Comparison of ENCODE assay signal across 8 cellular contexts in the genomic region with DNA sequence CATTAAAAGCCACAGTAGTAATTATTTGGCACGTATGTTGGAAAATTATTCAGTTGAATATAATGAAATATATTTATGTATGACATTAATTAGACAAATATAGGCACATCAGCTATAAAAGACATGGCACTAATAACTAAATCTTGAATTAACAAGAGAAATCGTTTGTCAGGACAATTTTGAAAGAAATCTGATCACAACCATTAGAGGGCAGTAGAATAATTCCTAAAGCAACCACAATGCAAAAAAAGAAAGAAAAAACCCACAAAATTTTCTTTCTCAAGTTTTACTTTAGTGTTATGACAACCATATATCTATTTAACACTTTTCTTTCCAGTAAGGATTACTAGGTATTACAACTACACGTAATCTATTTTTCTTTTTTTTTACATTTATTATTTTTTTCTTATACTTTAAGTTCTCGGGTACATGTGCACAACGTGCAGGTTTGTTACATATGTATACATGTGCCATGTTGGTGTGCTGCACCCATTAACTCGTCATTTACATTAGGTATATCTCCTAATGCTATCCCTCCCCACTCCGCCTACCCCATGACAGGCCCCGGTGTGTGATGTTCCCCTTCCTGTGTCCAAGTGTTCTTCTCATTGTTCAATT.
A peak's percentile ranks its signal among the peaks of the same experiment; 100 is the strongest.
DNase-seq lines count a peak whose midpoint lies in the region; ATAC-seq and TF ChIP-seq lines count a peak whose summit lies in the region.
"Not testable (repeated sequence)": the region's sequence is repeated elsewhere in the genome, so short reads cannot be mapped to it uniquely, and the experiment has no call there.

No MANE protein-coding gene starts in this region.

- not testable (repeated sequence) for H3K9me3 Mint-ChIP-seq in CD4-positive, alpha-beta T cell

- not testable (repeated sequence) for BruUV-seq in Panc1 (replicated peaks; lab: Mats Ljungman, UMichigan)

- 57 to 61% (median 60%) methylated on average over 8 of the region's 8 CpGs for WGBS in spleen, 5 donors

- not testable (repeated sequence) for H3K27ac ChIP-seq in CD4-positive, alpha-beta T cell (ENCODE audit: low read depth, low read length); Panc1 (ENCODE audit: low read length); lower lobe of right lung; spleen

- H3K4me3 Mint-ChIP-seq in CD4-positive, alpha-beta T cell = not testable (repeated sequence)

- not testable (repeated sequence) for H3K27me3 ChIP-seq in CD4-positive, alpha-beta T cell (ENCODE audit: control insufficient read depth, insufficient read depth, low read length); Panc1 (ENCODE audit: control insufficient read depth, insufficient read depth, low read length); lower lobe of right lung (ENCODE audit: low read depth); spleen (replicated peaks in 1 of 7)

- ATAC-seq in CD4-positive, alpha-beta T cell (ENCODE audit: poor library complexity); Panc1; lower lobe of right lung: not testable (repeated sequence)

- H3K36me3 Mint-ChIP-seq in CD4-positive, alpha-beta T cell (ENCODE audit: low read depth) = not testable (repeated sequence)

- peak; percentile 72 for TF ChIP-seq CTCF in CD4-positive, alpha-beta T cell (IDR thresholded peaks at IDR 0.05)
- TF ChIP-seq CTCF in GM20000 (IDR thresholded peaks at IDR 0.05; ENCODE audit: extremely low read depth, missing control alignments) = peak; percentile 24
- peak; percentile 55; the same call in 1 of the 2 replicates for TF ChIP-seq CTCF in Panc1 (IDR thresholded peaks at IDR 0.05)
- TF ChIP-seq CTCF in astrocyte of the spinal cord (IDR thresholded peaks at IDR 0.05; ENCODE audit: low read depth, low read length) = peak; percentile 44
- peak; percentile 60 for TF ChIP-seq CTCF in fibroblast of mammary gland (conservative IDR thresholded peaks at IDR 0.05; ENCODE audit: control insufficient read depth, insufficient read depth, low read depth, low read length)
- peak; percentile 61 for TF ChIP-seq CTCF in lower lobe of right lung (IDR thresholded peaks at IDR 0.05)
- TF ChIP-seq CTCF in spleen (IDR thresholded peaks at IDR 0.05 in 8 of 11, conservative IDR thresholded peaks at IDR 0.05 in 3 of 11) = peak in 10 of 11 experiments; percentile 22 to 65 (median 48)

- H3K27ac Mint-ChIP-seq in CD4-positive, alpha-beta T cell = not testable (repeated sequence)

- H3K4me1 Mint-ChIP-seq in CD4-positive, alpha-beta T cell (ENCODE audit: low read depth) = not testable (repeated sequence)

- not testable (repeated sequence) for H3K9me3 ChIP-seq in CD4-positive, alpha-beta T cell (ENCODE audit: control insufficient read depth, low read length); Panc1 (ENCODE audit: control insufficient read depth, insufficient read depth, low read depth, low read length); lower lobe of right lung; spleen

- POLR2A ChIA-PET in CD4-positive, alpha-beta T cell (lab: Charles Lee) = interaction anchor here (0.5 to 0.8 kb wide), 4 partner anchors 39 to 240 kb away, joined by 3 read pairs; no protein-coding TSS in a partner anchor
- POLR2A ChIA-PET in Panc1 (lab: Charles Lee) = not testable (repeated sequence)

- in situ Hi-C loops in Panc1 (cut with HindIII; ENCODE audit: low pct_unique_long_range_greater_than_20kb, low sequenced_read_pairs); astrocyte of the spinal cord (cut with HindIII; ENCODE audit: low sequenced_read_pairs): not testable (repeated sequence)

- not testable (repeated sequence) for TF ChIP-seq POLR2A in spleen (IDR thresholded peaks at IDR 0.05)

- CTCF ChIA-PET in CD4-positive, alpha-beta T cell (lab: Charles Lee) = interaction anchor here (1.0 to 1.1 kb wide), 2 partner anchors 51 to 220 kb away, joined by 3 read pairs; no protein-coding TSS in a partner anchor
- CTCF ChIA-PET in Panc1 (lab: Charles Lee) = interaction anchor here (0.6 to 1.2 kb wide), 4 partner anchors 37 to 461 kb away, joined by 3 to 7 read pairs (median 4); no protein-coding TSS in a partner anchor

- intact Hi-C loops in CD4-positive, alpha-beta T cell (cut with DNase I, micrococcal nuclease) = loop anchor here in 1 of 2 experiments (10.0 kb wide), 1 partner anchor 157 kb away; no protein-coding TSS in a partner anchor
- intact Hi-C loops in Panc1 (cut with micrococcal nuclease; ENCODE audit: unreplicated experiment) (loop anchor here (1.0 to 10.0 kb wide), 4 partner anchors 41 to 467 kb away; no protein-coding TSS in a partner anchor), spleen (cut with DNase I; ENCODE audit: low total_unique reads) (loop anchor here (5.0 to 10.0 kb wide), 2 partner anchors 154 to 223 kb away; no protein-coding TSS in a partner anchor)
- intact Hi-C loops in lower lobe of right lung (cut with DNase I) = not testable (repeated sequence)

- not testable (repeated sequence) for H3K4me3 ChIP-seq in Panc1 (ENCODE audit: low read depth in 2 of 2, low read length in 2 of 2); astrocyte of the spinal cord (ENCODE audit: low read depth, low read length); fibroblast of mammary gland (ENCODE audit: control insufficient read depth, low read depth, low read length); lower lobe of right lung; spleen

- not testable (repeated sequence) for H3K27me3 Mint-ChIP-seq in CD4-positive, alpha-beta T cell

- H3K36me3 ChIP-seq in Panc1 (ENCODE audit: control insufficient read depth, insufficient read depth, low read length); lower lobe of right lung; spleen: not testable (repeated sequence)

- H3K4me1 ChIP-seq in Panc1 (ENCODE audit: control insufficient read depth, insufficient read depth, low read length); lower lobe of right lung: not testable (repeated sequence)
- peaks cover 0 to 35% (median 15%) of the 10 kb centered on the region in 6 donors for H3K4me1 ChIP-seq in spleen

- DNase-seq in CD4-positive, alpha-beta T cell; Panc1 (ENCODE audit: low read depth, low spot score); lower lobe of right lung; spleen: not testable (repeated sequence)
- DNase-seq in GM20000 (ENCODE audit: low spot score) (peak; percentile 22), NCI-H1092 treated with DMSO at 0.1 percent for 48 hours (lab: John Stamatoyannopoulos, UW) (peak; percentile 8), astrocyte of the spinal cord (ENCODE audit: low read depth, low spot score) (peak; percentile 41), fibroblast of mammary gland (ENCODE audit: low read depth) (peak; percentile 50)
